ENCODE assay signal across 1 cellular context in genomic region chr17:17044846-17045561, GRCh38.
TF ChIP-seq lines count a peak whose summit lies in the region.

No MANE protein-coding gene starts in this region.

TF ChIP-seq in HEK293, 187 proteins besides CTCF, POLR2A, EP300 and RAD21 (continued from another document and continues in another):
- TF ChIP-seq PRDM10 (tag by site-specific recombination; IDR thresholded peaks at IDR 0.05) (peak; percentile 21), ZSCAN30 (tag by site-specific recombination; IDR thresholded peaks at IDR 0.05) (no peak), OVOL3 (tag by site-specific recombination; IDR thresholded peaks at IDR 0.05) (no peak), ZNF404 (tag by site-specific recombination; IDR thresholded peaks at IDR 0.05) (no peak), ZFP37 (tag by site-specific recombination; IDR thresholded peaks at IDR 0.05) (no peak), ZNF394 (tag by site-specific recombination; IDR thresholded peaks at IDR 0.05; ENCODE audit: borderline replicate concordance) (no peak), ZNF155 (tag by site-specific recombination; IDR thresholded peaks at IDR 0.05) (no peak), KLF10 (tag by site-specific recombination; IDR thresholded peaks at IDR 0.05) (no peak), ZNF211 (tag by site-specific recombination; IDR thresholded peaks at IDR 0.05; ENCODE audit: low read depth) (no peak), ZNF514 (tag by site-specific recombination; IDR thresholded peaks at IDR 0.05) (no peak), ZNF174 (tag by site-specific recombination; IDR thresholded peaks at IDR 0.05) (no peak), ZNF510 (tag by site-specific recombination; IDR thresholded peaks at IDR 0.05; ENCODE audit: insufficient replicate concordance) (no peak), SCRT2 (tag by site-specific recombination; IDR thresholded peaks at IDR 0.05) (no peak), PRDM4 (tag by site-specific recombination; IDR thresholded peaks at IDR 0.05) (peak; percentile 90), ZNF473 (tag by site-specific recombination; IDR thresholded peaks at IDR 0.05) (no peak), ZNF423 (tag by site-specific recombination; IDR thresholded peaks at IDR 0.05) (no peak), ZNF585B (tag by site-specific recombination; IDR thresholded peaks at IDR 0.05) (no peak), ZNF660 (tag by site-specific recombination; IDR thresholded peaks at IDR 0.05) (0 out of 2 replicates have a peak, but pooled peaks have one; percentile 8), ZNF112 (tag by site-specific recombination; IDR thresholded peaks at IDR 0.05) (no peak), ZNF350 (tag by site-specific recombination; IDR thresholded peaks at IDR 0.05) (no peak), ZFP41 (tag by site-specific recombination; IDR thresholded peaks at IDR 0.05; ENCODE audit: borderline replicate concordance) (no peak), ZBTB20 (tag by site-specific recombination; IDR thresholded peaks at IDR 0.05) (peak; percentile 21; the same call in 1 of the 2 replicates), ZNF239 (tag by site-specific recombination; IDR thresholded peaks at IDR 0.05) (no peak), GLIS1 (tag by site-specific recombination; IDR thresholded peaks at IDR 0.05) (peak; percentile 57), ZBTB17 (tag by site-specific recombination; IDR thresholded peaks at IDR 0.05) (peak; percentile 75), HIC1 (tag by site-specific recombination; IDR thresholded peaks at IDR 0.05) (no peak), AEBP2 (tag by site-specific recombination; IDR thresholded peaks at IDR 0.05; ENCODE audit: borderline replicate concordance) (no peak), ZNF837 (tag by site-specific recombination; IDR thresholded peaks at IDR 0.05) (no peak), ZNF76 (tag by site-specific recombination; IDR thresholded peaks at IDR 0.05; ENCODE audit: borderline replicate concordance, low read depth) (0 out of 2 replicates have a peak, but pooled peaks have one; percentile 13), ZNF24 (tag by site-specific recombination; IDR thresholded peaks at IDR 0.05) (no peak), SALL2 (tag by site-specific recombination; IDR thresholded peaks at IDR 0.05; ENCODE audit: borderline replicate concordance) (no peak)
- TF ChIP-seq, protein P1, sequence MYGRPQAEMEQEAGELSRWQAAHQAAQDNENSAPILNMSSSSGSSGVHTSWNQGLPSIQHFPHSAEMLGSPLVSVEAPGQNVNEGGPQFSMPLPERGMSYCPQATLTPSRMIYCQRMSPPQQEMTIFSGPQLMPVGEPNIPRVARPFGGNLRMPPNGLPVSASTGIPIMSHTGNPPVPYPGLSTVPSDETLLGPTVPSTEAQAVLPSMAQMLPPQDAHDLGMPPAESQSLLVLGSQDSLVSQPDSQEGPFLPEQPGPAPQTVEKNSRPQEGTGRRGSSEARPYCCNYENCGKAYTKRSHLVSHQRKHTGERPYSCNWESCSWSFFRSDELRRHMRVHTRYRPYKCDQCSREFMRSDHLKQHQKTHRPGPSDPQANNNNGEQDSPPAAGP (tag by site-specific recombination; IDR thresholded peaks at IDR 0.05), result no peak
- TF ChIP-seq, protein P2, sequence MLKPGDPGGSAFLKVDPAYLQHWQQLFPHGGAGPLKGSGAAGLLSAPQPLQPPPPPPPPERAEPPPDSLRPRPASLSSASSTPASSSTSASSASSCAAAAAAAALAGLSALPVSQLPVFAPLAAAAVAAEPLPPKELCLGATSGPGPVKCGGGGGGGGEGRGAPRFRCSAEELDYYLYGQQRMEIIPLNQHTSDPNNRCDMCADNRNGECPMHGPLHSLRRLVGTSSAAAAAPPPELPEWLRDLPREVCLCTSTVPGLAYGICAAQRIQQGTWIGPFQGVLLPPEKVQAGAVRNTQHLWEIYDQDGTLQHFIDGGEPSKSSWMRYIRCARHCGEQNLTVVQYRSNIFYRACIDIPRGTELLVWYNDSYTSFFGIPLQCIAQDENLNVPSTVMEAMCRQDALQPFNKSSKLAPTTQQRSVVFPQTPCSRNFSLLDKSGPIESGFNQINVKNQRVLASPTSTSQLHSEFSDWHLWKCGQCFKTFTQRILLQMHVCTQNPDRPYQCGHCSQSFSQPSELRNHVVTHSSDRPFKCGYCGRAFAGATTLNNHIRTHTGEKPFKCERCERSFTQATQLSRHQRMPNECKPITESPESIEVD (tag by site-specific recombination; IDR thresholded peaks at IDR 0.05), result no peak
- TF ChIP-seq, protein P3, sequence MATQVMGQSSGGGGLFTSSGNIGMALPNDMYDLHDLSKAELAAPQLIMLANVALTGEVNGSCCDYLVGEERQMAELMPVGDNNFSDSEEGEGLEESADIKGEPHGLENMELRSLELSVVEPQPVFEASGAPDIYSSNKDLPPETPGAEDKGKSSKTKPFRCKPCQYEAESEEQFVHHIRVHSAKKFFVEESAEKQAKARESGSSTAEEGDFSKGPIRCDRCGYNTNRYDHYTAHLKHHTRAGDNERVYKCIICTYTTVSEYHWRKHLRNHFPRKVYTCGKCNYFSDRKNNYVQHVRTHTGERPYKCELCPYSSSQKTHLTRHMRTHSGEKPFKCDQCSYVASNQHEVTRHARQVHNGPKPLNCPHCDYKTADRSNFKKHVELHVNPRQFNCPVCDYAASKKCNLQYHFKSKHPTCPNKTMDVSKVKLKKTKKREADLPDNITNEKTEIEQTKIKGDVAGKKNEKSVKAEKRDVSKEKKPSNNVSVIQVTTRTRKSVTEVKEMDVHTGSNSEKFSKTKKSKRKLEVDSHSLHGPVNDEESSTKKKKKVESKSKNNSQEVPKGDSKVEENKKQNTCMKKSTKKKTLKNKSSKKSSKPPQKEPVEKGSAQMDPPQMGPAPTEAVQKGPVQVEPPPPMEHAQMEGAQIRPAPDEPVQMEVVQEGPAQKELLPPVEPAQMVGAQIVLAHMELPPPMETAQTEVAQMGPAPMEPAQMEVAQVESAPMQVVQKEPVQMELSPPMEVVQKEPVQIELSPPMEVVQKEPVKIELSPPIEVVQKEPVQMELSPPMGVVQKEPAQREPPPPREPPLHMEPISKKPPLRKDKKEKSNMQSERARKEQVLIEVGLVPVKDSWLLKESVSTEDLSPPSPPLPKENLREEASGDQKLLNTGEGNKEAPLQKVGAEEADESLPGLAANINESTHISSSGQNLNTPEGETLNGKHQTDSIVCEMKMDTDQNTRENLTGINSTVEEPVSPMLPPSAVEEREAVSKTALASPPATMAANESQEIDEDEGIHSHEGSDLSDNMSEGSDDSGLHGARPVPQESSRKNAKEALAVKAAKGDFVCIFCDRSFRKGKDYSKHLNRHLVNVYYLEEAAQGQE (tag by site-specific recombination; IDR thresholded peaks at IDR 0.05), result no peak
- TF ChIP-seq, protein P4, sequence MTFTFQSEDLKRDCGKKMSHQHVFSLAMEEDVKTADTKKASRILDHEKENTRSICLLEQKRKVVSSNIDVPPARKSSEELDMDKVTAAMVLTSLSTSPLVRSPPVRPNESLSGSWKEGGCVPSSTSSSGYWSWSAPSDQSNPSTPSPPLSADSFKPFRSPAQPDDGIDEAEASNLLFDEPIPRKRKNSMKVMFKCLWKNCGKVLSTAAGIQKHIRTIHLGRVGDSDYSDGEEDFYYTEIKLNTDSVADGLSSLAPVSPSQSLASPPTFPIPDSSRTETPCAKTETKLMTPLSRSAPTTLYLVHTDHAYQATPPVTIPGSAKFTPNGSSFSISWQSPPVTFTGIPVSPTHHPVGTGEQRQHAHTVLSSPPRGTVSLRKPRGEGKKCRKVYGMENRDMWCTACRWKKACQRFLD (tag by site-specific recombination; IDR thresholded peaks at IDR 0.05), result no peak
- TF ChIP-seq, protein P5, sequence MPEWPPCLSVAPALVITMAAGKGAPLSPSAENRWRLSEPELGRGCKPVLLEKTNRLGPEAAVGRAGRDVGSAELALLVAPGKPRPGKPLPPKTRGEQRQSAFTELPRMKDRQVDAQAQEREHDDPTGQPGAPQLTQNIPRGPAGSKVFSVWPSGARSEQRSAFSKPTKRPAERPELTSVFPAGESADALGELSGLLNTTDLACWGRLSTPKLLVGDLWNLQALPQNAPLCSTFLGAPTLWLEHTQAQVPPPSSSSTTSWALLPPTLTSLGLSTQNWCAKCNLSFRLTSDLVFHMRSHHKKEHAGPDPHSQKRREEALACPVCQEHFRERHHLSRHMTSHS (tag by site-specific recombination; IDR thresholded peaks at IDR 0.05), result no peak
- TF ChIP-seq, protein P6, sequence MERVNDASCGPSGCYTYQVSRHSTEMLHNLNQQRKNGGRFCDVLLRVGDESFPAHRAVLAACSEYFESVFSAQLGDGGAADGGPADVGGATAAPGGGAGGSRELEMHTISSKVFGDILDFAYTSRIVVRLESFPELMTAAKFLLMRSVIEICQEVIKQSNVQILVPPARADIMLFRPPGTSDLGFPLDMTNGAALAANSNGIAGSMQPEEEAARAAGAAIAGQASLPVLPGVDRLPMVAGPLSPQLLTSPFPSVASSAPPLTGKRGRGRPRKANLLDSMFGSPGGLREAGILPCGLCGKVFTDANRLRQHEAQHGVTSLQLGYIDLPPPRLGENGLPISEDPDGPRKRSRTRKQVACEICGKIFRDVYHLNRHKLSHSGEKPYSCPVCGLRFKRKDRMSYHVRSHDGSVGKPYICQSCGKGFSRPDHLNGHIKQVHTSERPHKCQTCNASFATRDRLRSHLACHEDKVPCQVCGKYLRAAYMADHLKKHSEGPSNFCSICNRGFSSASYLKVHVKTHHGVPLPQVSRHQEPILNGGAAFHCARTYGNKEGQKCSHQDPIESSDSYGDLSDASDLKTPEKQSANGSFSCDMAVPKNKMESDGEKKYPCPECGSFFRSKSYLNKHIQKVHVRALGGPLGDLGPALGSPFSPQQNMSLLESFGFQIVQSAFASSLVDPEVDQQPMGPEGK (tag by site-specific recombination; IDR thresholded peaks at IDR 0.05), result peak; percentile 51
